In the genomic region with DNA sequence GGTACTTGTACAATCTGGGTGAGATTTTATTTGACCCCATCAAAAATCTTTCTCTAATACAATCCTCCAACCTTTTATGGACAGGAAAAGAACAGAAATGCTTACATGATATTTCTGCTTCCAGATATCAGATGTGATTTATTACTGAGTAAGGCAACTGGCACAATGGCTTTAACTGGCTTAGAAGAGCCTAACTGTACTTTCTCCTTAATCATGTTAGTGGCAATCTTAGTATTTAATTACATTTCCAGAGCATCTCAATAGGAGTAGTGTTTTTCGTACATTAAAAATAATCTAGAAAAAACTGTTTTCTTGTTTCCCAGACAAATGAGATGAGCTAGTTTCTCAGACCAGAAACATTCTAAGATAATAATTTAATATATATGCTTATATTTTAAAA, we compare ENCODE assay signal across 26 cellular contexts.
"Had no signal": no experiment of that assay in that cellular context is flagged by ENCODE, and none has a peak within 500 bp of the region (broad histone marks: within the 10 kb centered on the region; RNA-seq: fewer than 3 reads in every experiment).

No MANE protein-coding gene starts in this region.

- H3K4me1 ChIP-seq: esophagus squamous epithelium, pancreas, right lobe of liver, suprapubic skin, transverse colon, upper lobe of right lung, vagina had no signal

- H3K4me3 ChIP-seq: esophagus squamous epithelium, lung, mucosa of descending colon, pancreas, right lobe of liver, smooth muscle cell, suprapubic skin, transverse colon, upper lobe of right lung, vagina had no signal

- ATAC-seq: effector memory CD8-positive, alpha-beta T cell; left lobe of liver; mucosa of descending colon; natural killer cell treated with Interleukin-12 subunit alpha and Interleukin-12 subunit beta and Interleukin-15 and Interleukin-18, amount 100 ng/mL, for 72 hours; pancreas; right lobe of liver; stimulated activated naive CD8-positive, alpha-beta T cell treated with anti-CD3 and anti-CD28 coated beads, Interleukin-15, amount 100 ng/mL, for 72 hours; upper lobe of right lung had no signal

- DNase-seq: cortex of kidney; effector memory CD8-positive, alpha-beta T cell; erythroblast; esophagus squamous epithelium; hypothalamus; immature natural killer cell; islet precursor cell; mucosa of descending colon; naive B cell; pancreas; right lobe of liver; stimulated activated CD4-positive, alpha-beta T cell treated with anti-CD3 and anti-CD28 coated beads, Interleukin-12 subunit alpha, Interleukin-12 subunit beta, amount 100 ng/mL, for 4 hours; stimulated activated CD4-positive, alpha-beta T cell treated with anti-CD3 and anti-CD28 coated beads, Interleukin-1b, Interleukin-23, amount 100 ng/mL, for 48 hours; stimulated activated CD4-positive, alpha-beta T cell treated with anti-CD3 and anti-CD28 coated beads, Interleukin-4, amount 100 ng/mL, for 1 hour; stimulated activated CD8-positive, alpha-beta memory T cell treated with anti-CD3 and anti-CD28 coated beads, Interleukin-4, amount 100 ng/mL, for 48 hours; stimulated activated naive CD4-positive, alpha-beta T cell; stimulated activated naive CD8-positive, alpha-beta T cell treated with anti-CD3 and anti-CD28 coated beads, Interleukin-15, amount 100 ng/mL, for 72 hours; transverse colon; upper lobe of right lung had no signal

- H3K4me2 ChIP-seq: smooth muscle cell had no signal

- H3K27me3 ChIP-seq: esophagus squamous epithelium, neutrophil, pancreas, right lobe of liver, suprapubic skin, transverse colon, upper lobe of right lung, vagina had no signal

- H3K27ac ChIP-seq: esophagus squamous epithelium, neutrophil, pancreas, right lobe of liver, suprapubic skin, transverse colon, upper lobe of right lung, vagina had no signal

- H3K9me3 ChIP-seq: esophagus squamous epithelium, mucosa of descending colon, neutrophil, pancreas, right lobe of liver, suprapubic skin, transverse colon, upper lobe of right lung, vagina had no signal

- H3K36me3 ChIP-seq: esophagus squamous epithelium, neutrophil, pancreas, right lobe of liver, suprapubic skin, transverse colon, upper lobe of right lung, vagina had no signal
